In genomic region chr16:66904846-66905632, GRCh38 we compare ENCODE assay signal across 1 cellular context.
TF ChIP-seq lines count a peak whose summit lies in the region.

No MANE protein-coding gene starts in this region.

TF ChIP-seq in HepG2, 621 proteins besides CTCF, POLR2A, EP300 and RAD21 (continued from another document and continues in another):
- TF ChIP-seq ZXDC (CRISPR knock-in tag; IDR thresholded peaks at IDR 0.05) (0 out of 2 replicates have a peak, but pooled peaks have one; percentile 40), IRF2 (CRISPR knock-in tag; IDR thresholded peaks at IDR 0.05) (peak; percentile 59; the same call in 1 of the 2 replicates), KDM6A (CRISPR knock-in tag; IDR thresholded peaks at IDR 0.05; ENCODE audit: low read depth) (peak; percentile 98), DPF2 (CRISPR knock-in tag; IDR thresholded peaks at IDR 0.05; ENCODE audit: borderline replicate concordance, low read depth) (peak; percentile 82; the same call in 1 of the 2 replicates), ZNF883 (CRISPR knock-in tag; IDR thresholded peaks at IDR 0.05; ENCODE audit: not compliant biosample characterization) (no peak), ZNF713 (CRISPR knock-in tag; IDR thresholded peaks at IDR 0.05) (peak; percentile 45; the same call in 1 of the 2 replicates), BCL6 (CRISPR knock-in tag; IDR thresholded peaks at IDR 0.05) (peak; percentile 86), ZNF20 (CRISPR knock-in tag; IDR thresholded peaks at IDR 0.05) (no peak), KMT2B (CRISPR knock-in tag; IDR thresholded peaks at IDR 0.05) (no peak; the same call in 1 of the 2 replicates), ZNF547 (CRISPR knock-in tag; IDR thresholded peaks at IDR 0.05) (no peak), ZKSCAN8 (CRISPR knock-in tag; IDR thresholded peaks at IDR 0.05; ENCODE audit: borderline replicate concordance) (peak; percentile 71; the same call in 1 of the 2 replicates), ZNF770 (CRISPR knock-in tag; IDR thresholded peaks at IDR 0.05) (no peak), FUBP1 (CRISPR knock-in tag; IDR thresholded peaks at IDR 0.05; ENCODE audit: borderline replicate concordance) (no peak), ZBTB7B (CRISPR knock-in tag; IDR thresholded peaks at IDR 0.05) (peak; percentile 97), HNF4A (CRISPR knock-in tag; IDR thresholded peaks at IDR 0.05) (peak; percentile 74), ZNF30 (CRISPR knock-in tag; IDR thresholded peaks at IDR 0.05) (no peak), CBFB (CRISPR knock-in tag; IDR thresholded peaks at IDR 0.05) (no peak), SRSF1 (optimal IDR thresholded peaks at IDR 0.05; ENCODE audit: low read depth, low read length) (no peak), ZNF652 (CRISPR knock-in tag; IDR thresholded peaks at IDR 0.05; ENCODE audit: borderline replicate concordance, low read depth) (no peak), ZNF432 (CRISPR knock-in tag; IDR thresholded peaks at IDR 0.05; ENCODE audit: borderline replicate concordance) (no peak), ZMYM3 (CRISPR knock-in tag; IDR thresholded peaks at IDR 0.05) (no peak; the same call in 1 of the 2 replicates), TEAD3 (CRISPR knock-in tag; optimal IDR thresholded peaks at IDR 0.05; ENCODE audit: borderline replicate concordance) (peak; percentile 93), PITX1 (CRISPR knock-in tag; IDR thresholded peaks at IDR 0.05) (peak; percentile 90), MLLT10 (CRISPR knock-in tag; IDR thresholded peaks at IDR 0.05) (no peak), MAFF (IDR thresholded peaks at IDR 0.05; ENCODE audit: low read depth, low read length) (no peak), BCLAF1 (IDR thresholded peaks at IDR 0.05) (no peak), PCBP2 (optimal IDR thresholded peaks at IDR 0.05; ENCODE audit: low read depth, low read length, poor library complexity, severe bottlenecking) (no peak), AKAP8 (CRISPR knock-in tag; IDR thresholded peaks at IDR 0.05) (no peak), THAP7 (CRISPR knock-in tag; IDR thresholded peaks at IDR 0.05) (0 out of 2 replicates have a peak, but pooled peaks have one; percentile 26), SCMH1 (CRISPR knock-in tag; IDR thresholded peaks at IDR 0.05; ENCODE audit: borderline replicate concordance) (no peak), ADNP (CRISPR knock-in tag; IDR thresholded peaks at IDR 0.05) (0 out of 2 replicates have a peak, but pooled peaks have one; percentile 12), RXRA (CRISPR knock-in tag; IDR thresholded peaks at IDR 0.05) (no peak; the same call in 1 of the 2 replicates)
- TF ChIP-seq, protein P1, sequence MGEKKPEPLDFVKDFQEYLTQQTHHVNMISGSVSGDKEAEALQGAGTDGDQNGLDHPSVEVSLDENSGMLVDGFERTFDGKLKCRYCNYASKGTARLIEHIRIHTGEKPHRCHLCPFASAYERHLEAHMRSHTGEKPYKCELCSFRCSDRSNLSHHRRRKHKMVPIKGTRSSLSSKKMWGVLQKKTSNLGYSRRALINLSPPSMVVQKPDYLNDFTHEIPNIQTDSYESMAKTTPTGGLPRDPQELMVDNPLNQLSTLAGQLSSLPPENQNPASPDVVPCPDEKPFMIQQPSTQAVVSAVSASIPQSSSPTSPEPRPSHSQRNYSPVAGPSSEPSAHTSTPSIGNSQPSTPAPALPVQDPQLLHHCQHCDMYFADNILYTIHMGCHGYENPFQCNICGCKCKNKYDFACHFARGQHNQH (CRISPR knock-in tag; IDR thresholded peaks at IDR 0.05) = peak; percentile 52; the same call in 1 of the 2 replicates
- TF ChIP-seq, protein P2, sequence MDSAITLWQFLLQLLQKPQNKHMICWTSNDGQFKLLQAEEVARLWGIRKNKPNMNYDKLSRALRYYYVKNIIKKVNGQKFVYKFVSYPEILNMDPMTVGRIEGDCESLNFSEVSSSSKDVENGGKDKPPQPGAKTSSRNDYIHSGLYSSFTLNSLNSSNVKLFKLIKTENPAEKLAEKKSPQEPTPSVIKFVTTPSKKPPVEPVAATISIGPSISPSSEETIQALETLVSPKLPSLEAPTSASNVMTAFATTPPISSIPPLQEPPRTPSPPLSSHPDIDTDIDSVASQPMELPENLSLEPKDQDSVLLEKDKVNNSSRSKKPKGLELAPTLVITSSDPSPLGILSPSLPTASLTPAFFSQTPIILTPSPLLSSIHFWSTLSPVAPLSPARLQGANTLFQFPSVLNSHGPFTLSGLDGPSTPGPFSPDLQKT (CRISPR knock-in tag; IDR thresholded peaks at IDR 0.05; ENCODE audit: borderline replicate concordance) = no peak
- TF ChIP-seq, protein P3, sequence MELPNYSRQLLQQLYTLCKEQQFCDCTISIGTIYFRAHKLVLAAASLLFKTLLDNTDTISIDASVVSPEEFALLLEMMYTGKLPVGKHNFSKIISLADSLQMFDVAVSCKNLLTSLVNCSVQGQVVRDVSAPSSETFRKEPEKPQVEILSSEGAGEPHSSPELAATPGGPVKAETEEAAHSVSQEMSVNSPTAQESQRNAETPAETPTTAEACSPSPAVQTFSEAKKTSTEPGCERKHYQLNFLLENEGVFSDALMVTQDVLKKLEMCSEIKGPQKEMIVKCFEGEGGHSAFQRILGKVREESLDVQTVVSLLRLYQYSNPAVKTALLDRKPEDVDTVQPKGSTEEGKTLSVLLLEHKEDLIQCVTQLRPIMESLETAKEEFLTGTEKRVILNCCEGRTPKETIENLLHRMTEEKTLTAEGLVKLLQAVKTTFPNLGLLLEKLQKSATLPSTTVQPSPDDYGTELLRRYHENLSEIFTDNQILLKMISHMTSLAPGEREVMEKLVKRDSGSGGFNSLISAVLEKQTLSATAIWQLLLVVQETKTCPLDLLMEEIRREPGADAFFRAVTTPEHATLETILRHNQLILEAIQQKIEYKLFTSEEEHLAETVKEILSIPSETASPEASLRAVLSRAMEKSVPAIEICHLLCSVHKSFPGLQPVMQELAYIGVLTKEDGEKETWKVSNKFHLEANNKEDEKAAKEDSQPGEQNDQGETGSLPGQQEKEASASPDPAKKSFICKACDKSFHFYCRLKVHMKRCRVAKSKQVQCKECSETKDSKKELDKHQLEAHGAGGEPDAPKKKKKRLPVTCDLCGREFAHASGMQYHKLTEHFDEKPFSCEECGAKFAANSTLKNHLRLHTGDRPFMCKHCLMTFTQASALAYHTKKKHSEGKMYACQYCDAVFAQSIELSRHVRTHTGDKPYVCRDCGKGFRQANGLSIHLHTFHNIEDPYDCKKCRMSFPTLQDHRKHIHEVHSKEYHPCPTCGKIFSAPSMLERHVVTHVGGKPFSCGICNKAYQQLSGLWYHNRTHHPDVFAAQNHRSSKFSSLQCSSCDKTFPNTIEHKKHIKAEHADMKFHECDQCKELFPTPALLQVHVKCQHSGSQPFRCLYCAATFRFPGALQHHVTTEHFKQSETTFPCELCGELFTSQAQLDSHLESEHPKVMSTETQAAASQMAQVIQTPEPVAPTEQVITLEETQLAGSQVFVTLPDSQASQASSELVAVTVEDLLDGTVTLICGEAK (IDR thresholded peaks at IDR 0.05) = no peak
- TF ChIP-seq, protein P3 (CRISPR knock-in tag; IDR thresholded peaks at IDR 0.05) = no peak
